ENCODE assay signal across 24 cellular contexts in the genomic region with DNA sequence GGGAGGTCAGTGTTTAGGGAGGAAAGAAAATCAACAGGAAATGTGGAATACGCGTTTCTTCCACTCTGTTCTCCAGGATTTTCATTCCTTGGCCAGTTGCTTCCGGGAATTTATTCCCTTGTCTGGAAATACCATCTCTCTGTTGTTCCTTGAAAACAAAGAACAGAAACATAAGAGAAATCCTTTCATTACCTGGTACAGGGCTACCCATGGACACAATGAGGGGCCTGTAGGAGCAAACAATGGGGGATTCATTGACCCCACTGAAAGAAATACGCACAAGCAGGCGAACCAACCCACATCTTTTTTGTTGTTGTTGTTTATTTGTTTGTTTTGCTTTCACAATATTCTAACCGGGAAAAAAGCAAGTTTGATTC. TPM values are rescaled to one million over a fixed set of nuclear protein-coding genes. Genes with fewer than 3 reads are reported as not detected.
"Had no signal": no experiment of that assay in that cellular context is flagged by ENCODE, and none has a peak within 500 bp of the region (broad histone marks: within the 10 kb centered on the region; RNA-seq: fewer than 3 reads in every experiment).

No MANE protein-coding gene starts in this region.

- DNase-seq: Karpas-422, KBM-7, MM.1S, MV-4-11, NCI-H1417 treated with DMSO at 0.1 percent for 48 hours, NCI-H1436 treated with DMSO at 0.1 percent for 48 hours, NCI-H1694 treated with DMSO at 0.1 percent for 48 hours, NCI-H187 treated with DMSO at 0.1 percent for 48 hours, NCI-H2171 treated with DMSO at 0.1 percent for 48 hours, NCI-H2227 treated with DMSO at 0.1 percent for 48 hours, NCI-H446, NCI-H510A treated with DMSO at 0.1 percent for 48 hours, NCI-H524 treated with DMSO at 0.1 percent for 48 hours, NCI-H526 treated with DMSO at 0.1 percent for 48 hours, NCI-H774, PC-9, SHP77, SIG-M5, SJCRH30, SK-N-SH had no signal

- ATAC-seq: Right ventricle myocardium inferior had no signal

- H3K36me3 ChIP-seq: SJCRH30 had no signal

- H3K27me3 ChIP-seq: SJCRH30 had no signal

- H3K27ac ChIP-seq: KMS-11, PC-9, RWPE1, SJCRH30 had no signal

- H3K9me3 ChIP-seq: SJCRH30, SK-N-SH had no signal

- H3K4me1 ChIP-seq: SJCRH30 had no signal

- H3K4me3 ChIP-seq: PC-9, SJCRH30 had no signal

RNA-seq across cellular contexts. Expression of gene BACE2, which starts 20.0 kb away (rescaled TPM):
- total RNA-seq: OCI-LY7, SJCRH30 had no signal
